In the genomic region with DNA sequence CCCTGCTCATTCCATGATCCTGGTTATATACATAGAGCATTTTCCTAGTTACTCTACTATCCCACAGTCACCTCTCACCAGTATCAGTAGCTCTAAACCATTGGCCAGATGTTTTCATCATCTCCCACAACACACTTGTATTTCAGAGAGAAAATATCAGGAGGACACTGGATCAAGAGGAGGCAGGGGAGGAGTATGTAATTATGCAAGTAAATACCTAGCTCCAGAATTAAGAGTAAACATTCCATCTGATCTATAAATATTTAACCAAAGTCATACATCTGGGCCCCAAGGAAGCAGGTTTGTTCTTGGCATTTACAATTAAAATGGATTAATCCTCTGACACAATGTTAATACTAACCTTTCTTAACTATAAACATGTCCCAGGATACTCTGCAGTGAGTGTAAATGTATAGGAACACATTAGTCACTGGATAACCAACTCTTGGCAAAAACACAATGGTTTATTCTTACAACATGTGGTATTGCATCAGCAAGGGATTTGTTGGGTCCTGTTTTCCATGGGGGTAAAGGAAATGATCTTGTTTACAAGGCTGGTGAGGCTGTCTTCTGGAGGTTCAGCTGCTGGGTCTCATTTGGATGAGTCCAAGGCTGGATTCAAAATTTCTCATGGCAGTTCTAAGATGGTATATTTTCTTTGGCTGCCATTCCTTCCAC, we compare ENCODE assay signal across 1 cellular context.
TF ChIP-seq lines count a peak whose summit lies in the region.

No MANE protein-coding gene starts in this region.

TF ChIP-seq in HepG2, 621 proteins besides CTCF, POLR2A, EP300 and RAD21 (continued from another document and continues in another):
- TF ChIP-seq ZNF607 (CRISPR knock-in tag; IDR thresholded peaks at IDR 0.05; ENCODE audit: borderline replicate concordance) (no peak), ZBTB20 (CRISPR knock-in tag; IDR thresholded peaks at IDR 0.05; ENCODE audit: borderline replicate concordance, low read depth) (peak; percentile 86; the same call in 1 of the 2 replicates), HDAC1 (CRISPR knock-in tag; IDR thresholded peaks at IDR 0.05) (no peak), TEAD2 (CRISPR knock-in tag; IDR thresholded peaks at IDR 0.05) (no peak), KLF15 (CRISPR knock-in tag; IDR thresholded peaks at IDR 0.05; ENCODE audit: borderline replicate concordance) (no peak), ZNF333 (CRISPR knock-in tag; IDR thresholded peaks at IDR 0.05; ENCODE audit: borderline replicate concordance) (no peak), ZC3H13 (CRISPR knock-in tag; IDR thresholded peaks at IDR 0.05) (no peak), SOX13 (IDR thresholded peaks at IDR 0.05) (peak; percentile 26; the same call in 1 of the 2 replicates), SOX13 (CRISPR knock-in tag; conservative IDR thresholded peaks at IDR 0.05 in 1 of 2, IDR thresholded peaks at IDR 0.05 in 1 of 2) (peak in 1 of 2 experiments; percentile 92; a peak in 2 of 4 replicates), ZFY (CRISPR knock-in tag; IDR thresholded peaks at IDR 0.05) (no peak), KDM2A (CRISPR knock-in tag; IDR thresholded peaks at IDR 0.05; ENCODE audit: borderline replicate concordance, low read depth) (no peak), FOSL2 (CRISPR knock-in tag; IDR thresholded peaks at IDR 0.05) (peak; percentile 36; the same call in 1 of the 2 replicates), CREM (IDR thresholded peaks at IDR 0.05) (peak; percentile 31; the same call in 1 of the 2 replicates), CREM (CRISPR knock-in tag; IDR thresholded peaks at IDR 0.05) (no peak), BRCA1 (CRISPR knock-in tag; IDR thresholded peaks at IDR 0.05) (no peak), RXRB (CRISPR knock-in tag; IDR thresholded peaks at IDR 0.05; ENCODE audit: borderline replicate concordance) (peak; percentile 69; the same call in 1 of the 2 replicates), ZNF251 (CRISPR knock-in tag; IDR thresholded peaks at IDR 0.05) (no peak), MAZ (IDR thresholded peaks at IDR 0.05; ENCODE audit: borderline replicate concordance, low read depth, low read length) (no peak), MAZ (CRISPR knock-in tag; IDR thresholded peaks at IDR 0.05; ENCODE audit: low read depth) (no peak), POGZ (CRISPR knock-in tag; IDR thresholded peaks at IDR 0.05) (peak; percentile 68), CEBPB (IDR thresholded peaks at IDR 0.05; ENCODE audit: borderline replicate concordance, low read depth, low read length) (peak; percentile 78)
- TF ChIP-seq, protein P1, sequence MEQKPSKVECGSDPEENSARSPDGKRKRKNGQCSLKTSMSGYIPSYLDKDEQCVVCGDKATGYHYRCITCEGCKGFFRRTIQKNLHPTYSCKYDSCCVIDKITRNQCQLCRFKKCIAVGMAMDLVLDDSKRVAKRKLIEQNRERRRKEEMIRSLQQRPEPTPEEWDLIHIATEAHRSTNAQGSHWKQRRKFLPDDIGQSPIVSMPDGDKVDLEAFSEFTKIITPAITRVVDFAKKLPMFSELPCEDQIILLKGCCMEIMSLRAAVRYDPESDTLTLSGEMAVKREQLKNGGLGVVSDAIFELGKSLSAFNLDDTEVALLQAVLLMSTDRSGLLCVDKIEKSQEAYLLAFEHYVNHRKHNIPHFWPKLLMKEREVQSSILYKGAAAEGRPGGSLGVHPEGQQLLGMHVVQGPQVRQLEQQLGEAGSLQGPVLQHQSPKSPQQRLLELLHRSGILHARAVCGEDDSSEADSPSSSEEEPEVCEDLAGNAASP (CRISPR knock-in tag; IDR thresholded peaks at IDR 0.05; ENCODE audit: borderline replicate concordance): 0 out of 2 replicates have a peak, but pooled peaks have one; percentile 23
- TF ChIP-seq, protein P2, sequence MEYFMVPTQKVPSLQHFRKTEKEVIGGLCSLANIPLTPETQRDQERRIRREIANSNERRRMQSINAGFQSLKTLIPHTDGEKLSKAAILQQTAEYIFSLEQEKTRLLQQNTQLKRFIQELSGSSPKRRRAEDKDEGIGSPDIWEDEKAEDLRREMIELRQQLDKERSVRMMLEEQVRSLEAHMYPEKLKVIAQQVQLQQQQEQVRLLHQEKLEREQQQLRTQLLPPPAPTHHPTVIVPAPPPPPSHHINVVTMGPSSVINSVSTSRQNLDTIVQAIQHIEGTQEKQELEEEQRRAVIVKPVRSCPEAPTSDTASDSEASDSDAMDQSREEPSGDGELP (IDR thresholded peaks at IDR 0.05; ENCODE audit: borderline replicate concordance, low read depth): no peak
- TF ChIP-seq, protein P3, sequence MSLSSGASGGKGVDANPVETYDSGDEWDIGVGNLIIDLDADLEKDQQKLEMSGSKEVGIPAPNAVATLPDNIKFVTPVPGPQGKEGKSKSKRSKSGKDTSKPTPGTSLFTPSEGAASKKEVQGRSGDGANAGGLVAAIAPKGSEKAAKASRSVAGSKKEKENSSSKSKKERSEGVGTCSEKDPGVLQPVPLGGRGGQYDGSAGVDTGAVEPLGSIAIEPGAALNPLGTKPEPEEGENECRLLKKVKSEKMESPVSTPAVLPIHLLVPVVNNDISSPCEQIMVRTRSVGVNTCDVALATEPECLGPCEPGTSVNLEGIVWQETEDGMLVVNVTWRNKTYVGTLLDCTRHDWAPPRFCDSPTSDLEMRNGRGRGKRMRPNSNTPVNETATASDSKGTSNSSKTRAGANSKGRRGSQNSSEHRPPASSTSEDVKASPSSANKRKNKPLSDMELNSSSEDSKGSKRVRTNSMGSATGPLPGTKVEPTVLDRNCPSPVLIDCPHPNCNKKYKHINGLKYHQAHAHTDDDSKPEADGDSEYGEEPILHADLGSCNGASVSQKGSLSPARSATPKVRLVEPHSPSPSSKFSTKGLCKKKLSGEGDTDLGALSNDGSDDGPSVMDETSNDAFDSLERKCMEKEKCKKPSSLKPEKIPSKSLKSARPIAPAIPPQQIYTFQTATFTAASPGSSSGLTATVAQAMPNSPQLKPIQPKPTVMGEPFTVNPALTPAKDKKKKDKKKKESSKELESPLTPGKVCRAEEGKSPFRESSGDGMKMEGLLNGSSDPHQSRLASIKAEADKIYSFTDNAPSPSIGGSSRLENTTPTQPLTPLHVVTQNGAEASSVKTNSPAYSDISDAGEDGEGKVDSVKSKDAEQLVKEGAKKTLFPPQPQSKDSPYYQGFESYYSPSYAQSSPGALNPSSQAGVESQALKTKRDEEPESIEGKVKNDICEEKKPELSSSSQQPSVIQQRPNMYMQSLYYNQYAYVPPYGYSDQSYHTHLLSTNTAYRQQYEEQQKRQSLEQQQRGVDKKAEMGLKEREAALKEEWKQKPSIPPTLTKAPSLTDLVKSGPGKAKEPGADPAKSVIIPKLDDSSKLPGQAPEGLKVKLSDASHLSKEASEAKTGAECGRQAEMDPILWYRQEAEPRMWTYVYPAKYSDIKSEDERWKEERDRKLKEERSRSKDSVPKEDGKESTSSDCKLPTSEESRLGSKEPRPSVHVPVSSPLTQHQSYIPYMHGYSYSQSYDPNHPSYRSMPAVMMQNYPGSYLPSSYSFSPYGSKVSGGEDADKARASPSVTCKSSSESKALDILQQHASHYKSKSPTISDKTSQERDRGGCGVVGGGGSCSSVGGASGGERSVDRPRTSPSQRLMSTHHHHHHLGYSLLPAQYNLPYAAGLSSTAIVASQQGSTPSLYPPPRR (CRISPR knock-in tag; IDR thresholded peaks at IDR 0.05; ENCODE audit: borderline replicate concordance): no peak
- TF ChIP-seq, protein P4, sequence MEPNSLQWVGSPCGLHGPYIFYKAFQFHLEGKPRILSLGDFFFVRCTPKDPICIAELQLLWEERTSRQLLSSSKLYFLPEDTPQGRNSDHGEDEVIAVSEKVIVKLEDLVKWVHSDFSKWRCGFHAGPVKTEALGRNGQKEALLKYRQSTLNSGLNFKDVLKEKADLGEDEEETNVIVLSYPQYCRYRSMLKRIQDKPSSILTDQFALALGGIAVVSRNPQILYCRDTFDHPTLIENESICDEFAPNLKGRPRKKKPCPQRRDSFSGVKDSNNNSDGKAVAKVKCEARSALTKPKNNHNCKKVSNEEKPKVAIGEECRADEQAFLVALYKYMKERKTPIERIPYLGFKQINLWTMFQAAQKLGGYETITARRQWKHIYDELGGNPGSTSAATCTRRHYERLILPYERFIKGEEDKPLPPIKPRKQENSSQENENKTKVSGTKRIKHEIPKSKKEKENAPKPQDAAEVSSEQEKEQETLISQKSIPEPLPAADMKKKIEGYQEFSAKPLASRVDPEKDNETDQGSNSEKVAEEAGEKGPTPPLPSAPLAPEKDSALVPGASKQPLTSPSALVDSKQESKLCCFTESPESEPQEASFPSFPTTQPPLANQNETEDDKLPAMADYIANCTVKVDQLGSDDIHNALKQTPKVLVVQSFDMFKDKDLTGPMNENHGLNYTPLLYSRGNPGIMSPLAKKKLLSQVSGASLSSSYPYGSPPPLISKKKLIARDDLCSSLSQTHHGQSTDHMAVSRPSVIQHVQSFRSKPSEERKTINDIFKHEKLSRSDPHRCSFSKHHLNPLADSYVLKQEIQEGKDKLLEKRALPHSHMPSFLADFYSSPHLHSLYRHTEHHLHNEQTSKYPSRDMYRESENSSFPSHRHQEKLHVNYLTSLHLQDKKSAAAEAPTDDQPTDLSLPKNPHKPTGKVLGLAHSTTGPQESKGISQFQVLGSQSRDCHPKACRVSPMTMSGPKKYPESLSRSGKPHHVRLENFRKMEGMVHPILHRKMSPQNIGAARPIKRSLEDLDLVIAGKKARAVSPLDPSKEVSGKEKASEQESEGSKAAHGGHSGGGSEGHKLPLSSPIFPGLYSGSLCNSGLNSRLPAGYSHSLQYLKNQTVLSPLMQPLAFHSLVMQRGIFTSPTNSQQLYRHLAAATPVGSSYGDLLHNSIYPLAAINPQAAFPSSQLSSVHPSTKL (CRISPR knock-in tag; IDR thresholded peaks at IDR 0.05): peak; percentile 82
- TF ChIP-seq, protein P5, sequence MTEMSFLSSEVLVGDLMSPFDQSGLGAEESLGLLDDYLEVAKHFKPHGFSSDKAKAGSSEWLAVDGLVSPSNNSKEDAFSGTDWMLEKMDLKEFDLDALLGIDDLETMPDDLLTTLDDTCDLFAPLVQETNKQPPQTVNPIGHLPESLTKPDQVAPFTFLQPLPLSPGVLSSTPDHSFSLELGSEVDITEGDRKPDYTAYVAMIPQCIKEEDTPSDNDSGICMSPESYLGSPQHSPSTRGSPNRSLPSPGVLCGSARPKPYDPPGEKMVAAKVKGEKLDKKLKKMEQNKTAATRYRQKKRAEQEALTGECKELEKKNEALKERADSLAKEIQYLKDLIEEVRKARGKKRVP (CRISPR knock-in tag; IDR thresholded peaks at IDR 0.05): peak; percentile 51 to 98; a peak in 3 of 4 replicates
- TF ChIP-seq, protein P6, sequence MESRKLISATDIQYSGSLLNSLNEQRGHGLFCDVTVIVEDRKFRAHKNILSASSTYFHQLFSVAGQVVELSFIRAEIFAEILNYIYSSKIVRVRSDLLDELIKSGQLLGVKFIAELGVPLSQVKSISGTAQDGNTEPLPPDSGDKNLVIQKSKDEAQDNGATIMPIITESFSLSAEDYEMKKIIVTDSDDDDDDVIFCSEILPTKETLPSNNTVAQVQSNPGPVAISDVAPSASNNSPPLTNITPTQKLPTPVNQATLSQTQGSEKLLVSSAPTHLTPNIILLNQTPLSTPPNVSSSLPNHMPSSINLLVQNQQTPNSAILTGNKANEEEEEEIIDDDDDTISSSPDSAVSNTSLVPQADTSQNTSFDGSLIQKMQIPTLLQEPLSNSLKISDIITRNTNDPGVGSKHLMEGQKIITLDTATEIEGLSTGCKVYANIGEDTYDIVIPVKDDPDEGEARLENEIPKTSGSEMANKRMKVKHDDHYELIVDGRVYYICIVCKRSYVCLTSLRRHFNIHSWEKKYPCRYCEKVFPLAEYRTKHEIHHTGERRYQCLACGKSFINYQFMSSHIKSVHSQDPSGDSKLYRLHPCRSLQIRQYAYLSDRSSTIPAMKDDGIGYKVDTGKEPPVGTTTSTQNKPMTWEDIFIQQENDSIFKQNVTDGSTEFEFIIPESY (CRISPR knock-in tag; IDR thresholded peaks at IDR 0.05): no peak
- TF ChIP-seq, protein P7, sequence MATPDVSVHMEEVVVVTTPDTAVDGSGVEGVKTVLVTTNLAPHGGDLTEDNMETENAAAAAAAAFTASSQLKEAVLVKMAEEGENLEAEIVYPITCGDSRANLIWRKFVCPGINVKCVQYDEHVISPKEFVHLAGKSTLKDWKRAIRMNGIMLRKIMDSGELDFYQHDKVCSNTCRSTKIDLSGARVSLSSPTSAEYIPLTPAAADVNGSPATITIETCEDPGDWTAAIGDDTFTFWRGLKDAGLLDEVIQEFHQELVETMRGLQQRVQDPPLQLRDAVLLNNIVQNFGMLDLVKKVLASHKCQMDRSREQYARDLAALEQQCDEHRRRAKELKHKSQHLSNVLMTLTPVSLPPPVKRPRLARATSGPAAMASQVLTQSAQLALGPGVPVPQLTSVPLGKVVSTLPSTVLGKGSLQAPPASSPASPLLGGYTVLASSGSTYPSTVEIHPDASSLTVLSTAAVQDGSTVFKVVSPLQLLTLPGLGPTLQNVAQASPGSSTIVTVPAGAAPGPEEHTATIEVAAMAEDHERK (CRISPR knock-in tag; IDR thresholded peaks at IDR 0.05; ENCODE audit: low read depth): no peak
- TF ChIP-seq, protein P8, sequence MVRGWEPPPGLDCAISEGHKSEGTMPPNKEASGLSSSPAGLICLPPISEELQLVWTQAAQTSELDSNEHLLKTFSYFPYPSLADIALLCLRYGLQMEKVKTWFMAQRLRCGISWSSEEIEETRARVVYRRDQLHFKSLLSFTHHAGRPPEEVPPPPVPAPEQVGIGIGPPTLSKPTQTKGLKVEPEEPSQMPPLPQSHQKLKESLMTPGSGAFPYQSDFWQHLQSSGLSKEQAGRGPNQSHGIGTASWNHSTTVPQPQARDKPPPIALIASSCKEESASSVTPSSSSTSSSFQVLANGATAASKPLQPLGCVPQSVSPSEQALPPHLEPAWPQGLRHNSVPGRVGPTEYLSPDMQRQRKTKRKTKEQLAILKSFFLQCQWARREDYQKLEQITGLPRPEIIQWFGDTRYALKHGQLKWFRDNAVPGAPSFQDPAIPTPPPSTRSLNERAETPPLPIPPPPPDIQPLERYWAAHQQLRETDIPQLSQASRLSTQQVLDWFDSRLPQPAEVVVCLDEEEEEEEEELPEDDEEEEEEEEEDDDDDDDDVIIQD (CRISPR knock-in tag; IDR thresholded peaks at IDR 0.05; ENCODE audit: low read depth): peak; percentile 73; the same call in 1 of the 2 replicates
- TF ChIP-seq, protein P9, sequence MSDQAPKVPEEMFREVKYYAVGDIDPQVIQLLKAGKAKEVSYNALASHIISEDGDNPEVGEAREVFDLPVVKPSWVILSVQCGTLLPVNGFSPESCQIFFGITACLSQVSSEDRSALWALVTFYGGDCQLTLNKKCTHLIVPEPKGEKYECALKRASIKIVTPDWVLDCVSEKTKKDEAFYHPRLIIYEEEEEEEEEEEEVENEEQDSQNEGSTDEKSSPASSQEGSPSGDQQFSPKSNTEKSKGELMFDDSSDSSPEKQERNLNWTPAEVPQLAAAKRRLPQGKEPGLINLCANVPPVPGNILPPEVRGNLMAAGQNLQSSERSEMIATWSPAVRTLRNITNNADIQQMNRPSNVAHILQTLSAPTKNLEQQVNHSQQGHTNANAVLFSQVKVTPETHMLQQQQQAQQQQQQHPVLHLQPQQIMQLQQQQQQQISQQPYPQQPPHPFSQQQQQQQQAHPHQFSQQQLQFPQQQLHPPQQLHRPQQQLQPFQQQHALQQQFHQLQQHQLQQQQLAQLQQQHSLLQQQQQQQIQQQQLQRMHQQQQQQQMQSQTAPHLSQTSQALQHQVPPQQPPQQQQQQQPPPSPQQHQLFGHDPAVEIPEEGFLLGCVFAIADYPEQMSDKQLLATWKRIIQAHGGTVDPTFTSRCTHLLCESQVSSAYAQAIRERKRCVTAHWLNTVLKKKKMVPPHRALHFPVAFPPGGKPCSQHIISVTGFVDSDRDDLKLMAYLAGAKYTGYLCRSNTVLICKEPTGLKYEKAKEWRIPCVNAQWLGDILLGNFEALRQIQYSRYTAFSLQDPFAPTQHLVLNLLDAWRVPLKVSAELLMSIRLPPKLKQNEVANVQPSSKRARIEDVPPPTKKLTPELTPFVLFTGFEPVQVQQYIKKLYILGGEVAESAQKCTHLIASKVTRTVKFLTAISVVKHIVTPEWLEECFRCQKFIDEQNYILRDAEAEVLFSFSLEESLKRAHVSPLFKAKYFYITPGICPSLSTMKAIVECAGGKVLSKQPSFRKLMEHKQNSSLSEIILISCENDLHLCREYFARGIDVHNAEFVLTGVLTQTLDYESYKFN (CRISPR knock-in tag; conservative IDR thresholded peaks at IDR 0.05): peak; percentile 60
